ENCODE assay signal across 25 cellular contexts in the genomic region with DNA sequence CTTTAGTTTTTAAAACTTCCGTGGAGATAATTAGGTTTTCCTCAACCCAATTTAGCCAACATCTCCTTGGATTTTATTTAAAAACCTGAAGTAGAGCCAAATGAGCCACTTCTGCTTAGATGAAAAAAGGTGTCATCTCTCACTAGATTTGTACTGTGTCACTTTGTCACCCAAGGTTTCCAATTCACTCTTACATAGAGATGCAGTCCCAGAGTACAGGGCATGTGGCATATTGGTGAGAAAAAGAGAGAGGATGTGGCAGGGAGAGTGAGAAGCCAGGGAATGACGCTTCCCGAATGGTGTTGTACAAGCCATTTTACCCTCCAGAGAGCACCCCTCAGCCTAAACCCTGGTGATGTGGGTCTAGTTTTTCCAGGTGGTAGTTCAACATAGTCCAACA. TPM values are rescaled to one million over a fixed set of nuclear protein-coding genes. Genes with fewer than 3 reads are reported as not detected.
"Had no signal": no experiment of that assay in that cellular context is flagged by ENCODE, and none has a peak within 500 bp of the region (broad histone marks: within the 10 kb centered on the region; RNA-seq: fewer than 3 reads in every experiment).

No MANE protein-coding gene starts in this region.

- ATAC-seq: heart left ventricle; left lobe of liver; mucosa of descending colon; naive thymus-derived CD8-positive, alpha-beta T cell; pancreas; right cardiac atrium had no signal

- H3K27ac Mint-ChIP-seq: naive thymus-derived CD8-positive, alpha-beta T cell; neural progenitor cell; progenitor cell of endocrine pancreas had no signal

- H2AFZ ChIP-seq: neural progenitor cell had no signal

- H3K4me3 Mint-ChIP-seq: naive thymus-derived CD8-positive, alpha-beta T cell; neural progenitor cell had no signal

- H3K9me3 ChIP-seq: heart left ventricle, mucosa of descending colon, pancreas, suprapubic skin, thyroid gland, upper lobe of left lung, vagina had no signal

- H3K4me1 ChIP-seq: neural progenitor cell, pancreas, suprapubic skin, thyroid gland, upper lobe of left lung, vagina had no signal

- H3K27ac ChIP-seq: heart left ventricle, neural progenitor cell, pancreas, suprapubic skin, thyroid gland, upper lobe of left lung, vagina had no signal

- H3K27me3 ChIP-seq: heart left ventricle, neural progenitor cell, pancreas, suprapubic skin, thyroid gland, upper lobe of left lung, vagina had no signal

- H3K9ac ChIP-seq: neural progenitor cell had no signal

- H3K4me2 ChIP-seq: neural progenitor cell had no signal

- DNase-seq: cortex of kidney; effector CD8-positive, alpha-beta T cell; heart left ventricle; hippocampal formation; mammary epithelial cell; mucosa of descending colon; naive thymus-derived CD8-positive, alpha-beta T cell; nucleus accumbens; pancreas; right cardiac atrium; small intestine; stimulated activated CD4-positive, alpha-beta T cell treated with anti-CD3 and anti-CD28 coated beads, Interleukin-12 subunit alpha, Interleukin-12 subunit beta, amount 100 ng/mL, for 4 hours; stimulated activated naive CD4-positive, alpha-beta T cell treated with Interleukin-2 at 50 U/mL for 16 hours; thyroid gland; upper lobe of left lung had no signal

- H3K36me3 ChIP-seq: heart left ventricle, neural progenitor cell, pancreas, suprapubic skin, thyroid gland, upper lobe of left lung, vagina had no signal

- FAIRE-seq: frontal cortex, islet of Langerhans, pancreas, small intestine had no signal

- H3K36me3 Mint-ChIP-seq: naive thymus-derived CD8-positive, alpha-beta T cell; neural progenitor cell had no signal

- H3K4me3 ChIP-seq: dorsolateral prefrontal cortex, heart left ventricle, mucosa of descending colon, neural progenitor cell, pancreas, suprapubic skin, thyroid gland, upper lobe of left lung, vagina had no signal

RNA-seq across cellular contexts. Expression of gene CTLA4, which starts 44.4 kb away (rescaled TPM):
- total RNA-seq: fibroblast of lung, frontal cortex, glomerular endothelial cell, mammary epithelial cell, progenitor cell of endocrine pancreas, right cardiac atrium had no signal
- polyA plus RNA-seq: fibroblast of lung, mammary epithelial cell, pancreas had no signal
